ENCODE assay signal across 24 cellular contexts in genomic region chr1:212295579-212295978, GRCh38. TPM values are rescaled to one million over a fixed set of nuclear protein-coding genes. Genes with fewer than 3 reads are reported as not detected.
DNase-seq lines count a peak whose midpoint lies in the region; ATAC-seq, FAIRE-seq and TF ChIP-seq lines count a peak whose summit lies in the region.
"Had no signal": no experiment of that assay in that cellular context is flagged by ENCODE, and none has a peak within 500 bp of the region (broad histone marks: within the 10 kb centered on the region; RNA-seq: fewer than 3 reads in every experiment).

No MANE protein-coding gene starts in this region.

- BruUV-seq in K562 (replicated peaks; lab: Mats Ljungman, UMichigan): no TSS peak

- H3K9me1 ChIP-seq in K562 (ENCODE audit: control insufficient read depth, insufficient read depth, low read length): peaks cover 3% of the 10 kb centered on the region

- H4K20me1 ChIP-seq in K562 (replicated peaks; ENCODE audit: control insufficient read depth, insufficient read depth, low read length): peaks cover 5% of the 10 kb centered on the region

- intact Hi-C loops in CD4-positive, alpha-beta memory T cell (cut with micrococcal nuclease): loop anchor here (10.0 kb wide), 1 partner anchor 111 kb away; no protein-coding TSS in a partner anchor
- intact Hi-C loops in K562 (cut with micrococcal nuclease) (loop anchor here (2.0 kb wide), 1 partner anchor 161 kb away; no protein-coding TSS in a partner anchor), sciatic nerve (cut with DNase I) (no loop called here)

- TF ChIP-seq POLR2A in GM12892 (IDR thresholded peaks at IDR 0.05; ENCODE audit: low read depth, low read length) (no peak), K562 (conservative IDR thresholded peaks at IDR 0.05) (no peak)

- peak overlapping the region in 5 of 7 donors; percentile 5 to 70 (median 31) for H3K27ac Mint-ChIP-seq in CD4-positive, alpha-beta memory T cell
- H3K27ac Mint-ChIP-seq in stimulated activated effector memory CD8-positive, alpha-beta T cell treated with anti-CD3 and anti-CD28 coated beads, Interleukin-12 subunit alpha, Interleukin-12 subunit beta, amount 100 ng/mL, for 72 hours: peak overlapping the region; percentile 1
- H3K27ac Mint-ChIP-seq: brain, H9 had no signal

- 26% methylated on average over 2 of the region's 2 CpGs for WGBS in K562 (ENCODE audit: insufficient coverage, low coverage, missing lambda C conversion rate)

- FAIRE-seq in GM12892 (lab: Jason Lieb, UNC): peak; percentile 80
- no peak for FAIRE-seq in K562 (lab: Jason Lieb, UNC)
- FAIRE-seq: G401.6 had no signal

- ATAC-seq in K562 (peak; percentile 14; the same call in 2 of the 3 replicates), sciatic nerve (no peak), GM21529 (IDR thresholded peaks at IDR 0.05; ENCODE audit: unreplicated experiment) (no peak)
- peak; percentile 90 for ATAC-seq in stimulated activated effector memory CD8-positive, alpha-beta T cell treated with anti-CD3 and anti-CD28 coated beads, Interleukin-12 subunit alpha, Interleukin-12 subunit beta, amount 100 ng/mL, for 72 hours
- ATAC-seq: foreskin keratinocyte, Panc1 had no signal

- no peak for TF ChIP-seq CTCF in K562 (IDR thresholded peaks at IDR 0.05 in 2 of 3, conservative IDR thresholded peaks at IDR 0.05 in 1 of 3; ENCODE audit: insufficient read depth in 2 of 3, low read depth in 1 of 3, low read length in 3 of 3)

- H3K79me2 ChIP-seq in K562 (ENCODE audit: control insufficient read depth, insufficient read depth, low read length): peaks cover 85% of the 10 kb centered on the region

- peaks cover 0 to 5% of the 10 kb centered on the region in 2 donors for H3K36me3 Mint-ChIP-seq in CD4-positive, alpha-beta memory T cell
- no peaks in the 10 kb centered on the region for H3K36me3 Mint-ChIP-seq in stimulated activated effector memory CD8-positive, alpha-beta T cell treated with anti-CD3 and anti-CD28 coated beads, Interleukin-12 subunit alpha, Interleukin-12 subunit beta, amount 100 ng/mL, for 72 hours
- H3K36me3 Mint-ChIP-seq: brain had no signal

- no peak for TF ChIP-seq EP300 in K562 (IDR thresholded peaks at IDR 0.05; ENCODE audit: low read length)

- no peak for DNase-seq in CD4-positive, alpha-beta memory T cell
- DNase-seq in GM12892 (ENCODE audit: insufficient read length) (no peak), K562 (ENCODE audit: extremely low read depth in 1 of 4, low spot score in 3 of 4) (no peak), sciatic nerve (ENCODE audit: low spot score) (no peak), DMS79 (lab: John Stamatoyannopoulos, UW) (no peak)
- DNase-seq in stimulated activated effector memory CD8-positive, alpha-beta T cell treated with anti-CD3 and anti-CD28 coated beads, Interleukin-12 subunit alpha, Interleukin-12 subunit beta, amount 100 ng/mL, for 72 hours (ENCODE audit: low spot score in 2 of 2): no peak
- DNase-seq: activated CD8-positive, alpha-beta memory T cell treated with anti-CD3 and anti-CD28 coated beads for 24 hours; effector memory CD4-positive, alpha-beta T cell; foreskin keratinocyte; H9; Kasumi-1; mesendoderm; NCI-H1694; NCI-H2171; NCI-H524 treated with DMSO at 0.1 percent for 48 hours; retina; SHP77 treated with DMSO at 0.1 percent for 48 hours; stimulated activated CD4-positive, alpha-beta T cell treated with anti-CD3 and anti-CD28 coated beads, Interleukin-2, amount 100 ng/mL, for 24 hours; SW 1271 had no signal

- H3K4me1 Mint-ChIP-seq in CD4-positive, alpha-beta memory T cell: peaks cover 62 to 80% (median 70%) of the 10 kb centered on the region in 4 donors
- peaks cover 59% of the 10 kb centered on the region for H3K4me1 Mint-ChIP-seq in stimulated activated effector memory CD8-positive, alpha-beta T cell treated with anti-CD3 and anti-CD28 coated beads, Interleukin-12 subunit alpha, Interleukin-12 subunit beta, amount 100 ng/mL, for 72 hours

- peaks cover 80% of the 10 kb centered on the region for H3K4me1 ChIP-seq in CD4-positive, alpha-beta memory T cell (ENCODE audit: insufficient read depth, low read length)
- peaks cover 6 to 34% of the 10 kb centered on the region in 2 experiments; a peak in 4 of 5 replicates for H3K4me1 ChIP-seq in K562 (replicated peaks in 1 of 2; ENCODE audit: control insufficient read depth in 2 of 2, insufficient read depth in 2 of 2, low read length in 2 of 2)

- no peak overlapping the region for H3K4me3 ChIP-seq in CD4-positive, alpha-beta memory T cell (ENCODE audit: low read length in 2 of 2)
- H3K4me3 ChIP-seq in K562: no peak overlapping the region
- H3K4me3 ChIP-seq: smooth muscle cell had no signal

- no peaks in the 10 kb centered on the region for H3K9me3 ChIP-seq in CD4-positive, alpha-beta memory T cell (ENCODE audit: control insufficient read depth in 1 of 2, low read length in 2 of 2)
- no peaks in the 10 kb centered on the region for H3K9me3 ChIP-seq in K562 (replicated peaks; ENCODE audit: control insufficient read depth, insufficient read depth, low read depth, low read length)

- CTCF ChIA-PET in CD4-positive, alpha-beta memory T cell (lab: Charles Lee; ENCODE audit: partially characterized antibody): interaction anchor here (1.0 to 9.0 kb wide), 3 partner anchors 160 to 225 kb away, joined by 3 to 162 read pairs (median 4); no protein-coding TSS in a partner anchor
- CTCF ChIA-PET in K562 (lab: Yijun Ruan, JAX; ENCODE audit: low intra/inter-chr PET ratio): no interaction called here

- no peaks in the 10 kb centered on the region for H3K27me3 ChIP-seq in CD4-positive, alpha-beta memory T cell (ENCODE audit: insufficient read depth, low read length)
- no peaks in the 10 kb centered on the region for H3K27me3 ChIP-seq in K562 (ENCODE audit: control insufficient read depth in 2 of 2, insufficient read depth in 2 of 2, low read length in 2 of 2)
- H3K27me3 ChIP-seq: foreskin keratinocyte had no signal

- in situ Hi-C loops in K562 (cut with MboI): no loop called here

- no peak overlapping the region for H3K4me2 ChIP-seq in K562 (ENCODE audit: insufficient read depth, low read length)
- H3K4me2 ChIP-seq: smooth muscle cell had no signal

- no peaks in the 10 kb centered on the region for H3K9me3 Mint-ChIP-seq in CD4-positive, alpha-beta memory T cell
- H3K9me3 Mint-ChIP-seq in stimulated activated effector memory CD8-positive, alpha-beta T cell treated with anti-CD3 and anti-CD28 coated beads, Interleukin-12 subunit alpha, Interleukin-12 subunit beta, amount 100 ng/mL, for 72 hours: no peaks in the 10 kb centered on the region

- TF ChIP-seq RAD21 in K562 (CRISPR knock-in tag; conservative IDR thresholded peaks at IDR 0.05 in 1 of 2, IDR thresholded peaks at IDR 0.05 in 1 of 2): no peak

- H3K27me3 Mint-ChIP-seq in CD4-positive, alpha-beta memory T cell: no peaks in the 10 kb centered on the region

- no peak overlapping the region for H3K9ac ChIP-seq in K562 (ENCODE audit: insufficient read depth in 1 of 2, low read depth in 2 of 2, low read length in 2 of 2)

- no peaks in the 10 kb centered on the region for H3K36me3 ChIP-seq in CD4-positive, alpha-beta memory T cell (ENCODE audit: insufficient read depth, low read length)
- 0 out of 3 replicates have a peak, but pooled peaks cover 6% of the 10 kb centered on the region for H3K36me3 ChIP-seq in K562 (ENCODE audit: control insufficient read depth, insufficient read depth, low read length)

- H3K4me3 Mint-ChIP-seq in CD4-positive, alpha-beta memory T cell: peak overlapping the region in 7 of 8 donors; percentile 4 to 62 (median 12)
- peak overlapping the region; percentile 3 for H3K4me3 Mint-ChIP-seq in stimulated activated effector memory CD8-positive, alpha-beta T cell treated with anti-CD3 and anti-CD28 coated beads, Interleukin-12 subunit alpha, Interleukin-12 subunit beta, amount 100 ng/mL, for 72 hours
- H3K4me3 Mint-ChIP-seq: brain, H9 had no signal

- H3K27ac ChIP-seq in CD4-positive, alpha-beta memory T cell (ENCODE audit: low read depth, low read length): no peak overlapping the region
- H3K27ac ChIP-seq in K562 (ENCODE audit: extremely low read depth, low read depth, low read length): no peak overlapping the region
- H3K27ac ChIP-seq: foreskin keratinocyte had no signal

- POLR2A ChIA-PET in CD4-positive, alpha-beta memory T cell (lab: Charles Lee; ENCODE audit: partially characterized antibody): interaction anchor here (1.0 kb wide), 1 partner anchor 9 kb away, joined by 6 read pairs; no protein-coding TSS in a partner anchor
- POLR2A ChIA-PET in K562 (lab: Yijun Ruan, JAX): interaction anchor here (0.9 to 2.7 kb wide), 5 partner anchors 9 to 251 kb away, joined by 3 to 11 read pairs (median 4); no protein-coding TSS in a partner anchor

- no peak overlapping the region for H2AFZ ChIP-seq in K562 (ENCODE audit: low read depth, low read length)

RNA-seq across cellular contexts. Expression of gene PPP2R5A, which starts 10.4 kb away (rescaled TPM):
- total RNA-seq in CD4-positive, alpha-beta memory T cell: 10 to 100 TPM; 53.8 to 55.0 TPM
- 10 to 100 TPM; 37.9 to 43.0 TPM for polyA plus RNA-seq in CD4-positive, alpha-beta memory T cell
- 26.3 TPM for polyA plus RNA-seq in GM12892 (2012; ENCODE audit: missing spikeins)
- total RNA-seq in K562 (2011; cell fraction: chromatin; rRNA removed; ENCODE audit: low replicate concordance): 22.5 and 38.1 TPM in 2 replicates
- total RNA-seq in K562 (2011; cell fraction: nucleolus; rRNA removed): 17.6 and 18.8 TPM in 2 replicates
- 24.0 and 38.3 TPM in 2 replicates for total RNA-seq in K562 (2011; cell fraction: nucleoplasm; rRNA removed)
- total RNA-seq in K562 (2014; rRNA removed): 57.2 and 59.8 TPM in 2 replicates
- 64.3 and 73.5 TPM in 2 replicates for total RNA-seq in K562 (2014; rRNA removed; fragmentation: Illumina TruSeq; extraction: Trizol)
- total RNA-seq in K562 (2015; rRNA removed; fragmentation: Illumina TruSeq; extraction: Trizol): 66.1 and 69.6 TPM in 2 replicates
- total RNA-seq in K562 (2021): 70.9 and 71.1 TPM in 2 replicates
- polyA plus RNA-seq in K562 (2011; rRNA removed): 79.3 and 106 TPM in 2 replicates
- 37.4 and 45.8 TPM in 2 replicates for polyA plus RNA-seq in K562 (2011; cell fraction: cytosol; rRNA removed)
- polyA plus RNA-seq in K562 (2011; cell fraction: nucleus; rRNA removed): 26.6 and 37.4 TPM in 2 replicates
- 45.3 and 51.5 TPM in 2 replicates for polyA plus RNA-seq in K562 (2012)
- 62.9 and 71.3 TPM in 2 replicates for polyA plus RNA-seq in K562 (2014; fragmentation: Illumina TruSeq; extraction: Trizol)
- 10 to 100 TPM; 26.9 to 31.2 TPM for polyA plus RNA-seq in K562 (2014; fragmentation: Nextera tagmentation; extraction: Ambion mirVana)
- polyA plus RNA-seq in K562 (2014; rRNA removed): 53.8 and 62.2 TPM in 2 replicates
- polyA minus RNA-seq in K562 (2011; rRNA and poly(A)+ RNA removed): 59.4 and 61.4 TPM in 2 replicates
- 33.0 and 37.2 TPM in 2 replicates for polyA minus RNA-seq in K562 (2011; cell fraction: cytosol; rRNA and poly(A)+ RNA removed)
- 25.4 and 30.1 TPM in 2 replicates for polyA minus RNA-seq in K562 (2011; cell fraction: nucleus; rRNA and poly(A)+ RNA removed)
- total RNA-seq in sciatic nerve: 39.1 TPM

Comparison
In these comparisons a context has a peak if more than half of its experiments do, and no peak if none do; other contexts are left out.
1. ATAC-seq: peak in K562 (single experiment) and stimulated activated effector memory CD8-positive, alpha-beta T cell treated with anti-CD3 and anti-CD28 coated beads, Interleukin-12 subunit alpha, Interleukin-12 subunit beta, amount 100 ng/mL, for 72 hours (single experiment); none in sciatic nerve (single experiment) and GM21529 (single experiment).